Comparison of ENCODE assay signal across 1 cellular context in genomic region chr1:37096523-37096922, GRCh38.
TF ChIP-seq lines count a peak whose summit lies in the region.

No MANE protein-coding gene starts in this region.

TF ChIP-seq in K562, 482 proteins besides CTCF, POLR2A, EP300 and RAD21 (continued from another document):
- TF ChIP-seq ATF2 (CRISPR knock-in tag; IDR thresholded peaks at IDR 0.05): no peak
TF ChIP-seq in K562: peak in this region for 3.
